ENCODE assay signal across 20 cellular contexts in genomic region chr9:132641216-132641615, GRCh38. TPM values are rescaled to one million over a fixed set of nuclear protein-coding genes. Genes with fewer than 3 reads are reported as not detected.
DNase-seq lines count a peak whose midpoint lies in the region; ATAC-seq and TF ChIP-seq lines count a peak whose summit lies in the region.
"Had no signal": no experiment of that assay in that cellular context is flagged by ENCODE, and none has a peak within 500 bp of the region (broad histone marks: within the 10 kb centered on the region; RNA-seq: fewer than 3 reads in every experiment).

No MANE protein-coding gene starts in this region.

- intact Hi-C loops in breast epithelium (cut with DNase I; ENCODE audit: low total_unique reads): loop anchor here (2.0 kb wide), 1 partner anchor 24 kb away; no protein-coding TSS in a partner anchor
- intact Hi-C loops in mammary epithelial cell (cut with micrococcal nuclease): no loop called here

- H3K4me2 ChIP-seq in mammary epithelial cell (ENCODE audit: insufficient read depth, low read depth, low read length): no peak overlapping the region
- no peak overlapping the region for H3K4me2 ChIP-seq in hepatocyte
- H3K4me2 ChIP-seq: A549, BLaER1 had no signal

- H3K79me2 ChIP-seq in mammary epithelial cell (ENCODE audit: insufficient read depth, low read length): peaks cover 6% of the 10 kb centered on the region
- no peaks in the 10 kb centered on the region for H3K79me2 ChIP-seq in hepatocyte

- no peak overlapping the region for H3K9ac ChIP-seq in mammary epithelial cell (ENCODE audit: insufficient read depth, low read length)
- H3K9ac ChIP-seq: BLaER1 had no signal

- peaks cover 30% of the 10 kb centered on the region for H3K36me3 Mint-ChIP-seq in central memory CD8-positive, alpha-beta T cell (ENCODE audit: insufficient read depth)
- no peaks in the 10 kb centered on the region for H3K36me3 Mint-ChIP-seq in glutamatergic neuron (ENCODE audit: unreplicated experiment)

- H3K4me3 ChIP-seq in breast epithelium (no peak overlapping the region), mammary epithelial cell (replicated peaks in 1 of 3; ENCODE audit: insufficient read depth in 1 of 3, low read depth in 2 of 3, low read length in 3 of 3) (no peak overlapping the region), hepatocyte (no peak overlapping the region), coronary artery (no peak overlapping the region)
- H3K4me3 ChIP-seq: A549, BLaER1 had no signal

- H4K20me1 ChIP-seq in mammary epithelial cell (ENCODE audit: insufficient read depth, low read length) (no peaks in the 10 kb centered on the region), hepatocyte (ENCODE audit: insufficient read depth, poor library complexity, severe bottlenecking) (no peaks in the 10 kb centered on the region)

- H3K27me3 ChIP-seq in breast epithelium (no peaks in the 10 kb centered on the region), mammary epithelial cell (ENCODE audit: insufficient read depth, low read length) (no peaks in the 10 kb centered on the region), hepatocyte (no peaks in the 10 kb centered on the region)
- H3K27me3 ChIP-seq: BLaER1 had no signal

- TF ChIP-seq POLR2A in breast epithelium (IDR thresholded peaks at IDR 0.05): no peak

- no peak overlapping the region for H3K4me3 Mint-ChIP-seq in central memory CD8-positive, alpha-beta T cell
- H3K4me3 Mint-ChIP-seq in glutamatergic neuron (ENCODE audit: unreplicated experiment): no peak overlapping the region
- H3K4me3 Mint-ChIP-seq: CD14-positive monocyte; CD4-positive, alpha-beta memory T cell; IgD-negative memory B cell had no signal

- 18% methylated on average over 4 of the region's 4 CpGs for WGBS in mammary epithelial cell (ENCODE audit: low coverage, missing lambda C conversion rate)
- 59% methylated on average over 4 of the region's 4 CpGs for WGBS in hepatocyte (ENCODE audit: low lambda C conversion rate, missing lambda C conversion rate)

- DNase-seq in breast epithelium (ENCODE audit: low spot score in 2 of 2) (no peak), mammary epithelial cell (no peak), hepatocyte (ENCODE audit: low spot score) (no peak), glutamatergic neuron (no peak), coronary artery (ENCODE audit: low spot score) (no peak)
- no peak for DNase-seq in central memory CD8-positive, alpha-beta T cell (ENCODE audit: low spot score in 2 of 2)
- DNase-seq in activated T-cell treated with anti-CD3 and anti-CD28 coated beads, Interleukin-2, amount 50 U/mL, for 48 hours: no peak
- DNase-seq: Calu3; CD4-positive, alpha-beta memory T cell; DMS79 treated with DMSO at 0.1 percent for 48 hours; GF-D8; GOT3; H7 had no signal

- TF ChIP-seq CTCF in breast epithelium (IDR thresholded peaks at IDR 0.05) (no peak), mammary epithelial cell (conservative IDR thresholded peaks at IDR 0.05 in 1 of 2, IDR thresholded peaks at IDR 0.05 in 1 of 2; ENCODE audit: extremely low read depth in 1 of 2, insufficient read depth in 1 of 2, low read depth in 1 of 2, low read length in 2 of 2) (no peak), hepatocyte (IDR thresholded peaks at IDR 0.05; ENCODE audit: poor library complexity) (no peak), glutamatergic neuron (IDR thresholded peaks at IDR 0.05; ENCODE audit: partially characterized antibody, unreplicated experiment) (no peak), coronary artery (IDR thresholded peaks at IDR 0.05) (no peak)

- peak overlapping the region; percentile 13 for H3K27ac Mint-ChIP-seq in central memory CD8-positive, alpha-beta T cell (ENCODE audit: low read depth)
- H3K27ac Mint-ChIP-seq in glutamatergic neuron (ENCODE audit: unreplicated experiment): no peak overlapping the region
- H3K27ac Mint-ChIP-seq: CD14-positive monocyte, IgD-negative memory B cell had no signal

- in situ Hi-C loops in mammary epithelial cell (cut with MboI; ENCODE audit: low sequenced_read_pairs in 2 of 2): no loop called here

- H3K9me3 Mint-ChIP-seq in central memory CD8-positive, alpha-beta T cell: no peaks in the 10 kb centered on the region
- H3K9me3 Mint-ChIP-seq in glutamatergic neuron (ENCODE audit: unreplicated experiment): no peaks in the 10 kb centered on the region
- H3K9me3 Mint-ChIP-seq: CD14-positive monocyte; CD4-positive, alpha-beta memory T cell; IgD-negative memory B cell had no signal

- no peaks in the 10 kb centered on the region for H3K9me3 ChIP-seq in breast epithelium
- no peaks in the 10 kb centered on the region for H3K9me3 ChIP-seq in mammary epithelial cell (replicated peaks; ENCODE audit: insufficient read depth, low read length)
- no peaks in the 10 kb centered on the region for H3K9me3 ChIP-seq in hepatocyte (ENCODE audit: low read depth)
- H3K9me3 ChIP-seq: A549, BLaER1 had no signal

- H3K36me3 ChIP-seq in breast epithelium (peaks cover 8% of the 10 kb centered on the region), mammary epithelial cell (ENCODE audit: insufficient read depth, low read length) (peaks cover 37% of the 10 kb centered on the region), hepatocyte (replicated peaks; ENCODE audit: insufficient read depth, low read depth) (no peaks in the 10 kb centered on the region)

- H3K4me1 Mint-ChIP-seq in central memory CD8-positive, alpha-beta T cell: no peaks in the 10 kb centered on the region
- H3K4me1 Mint-ChIP-seq in glutamatergic neuron (ENCODE audit: low read depth, unreplicated experiment): no peaks in the 10 kb centered on the region
- H3K4me1 Mint-ChIP-seq: CD14-positive monocyte; CD4-positive, alpha-beta memory T cell; IgD-negative memory B cell had no signal

- H3K9me2 ChIP-seq in hepatocyte (replicated peaks; ENCODE audit: insufficient read depth): no peaks in the 10 kb centered on the region

- H3K4me1 ChIP-seq in breast epithelium (peaks cover 0 to 4% of the 10 kb centered on the region in 2 donors), mammary epithelial cell (ENCODE audit: insufficient read depth, low read length) (peaks cover 46% of the 10 kb centered on the region), hepatocyte (ENCODE audit: insufficient read depth) (no peaks in the 10 kb centered on the region)
- H3K4me1 ChIP-seq: A549, BLaER1 had no signal

- no peak for ATAC-seq in central memory CD8-positive, alpha-beta T cell (replicated peaks; ENCODE audit: extremely low read depth, poor library complexity, severe bottlenecking)
- ATAC-seq: A549, HepG2 had no signal

- dilution Hi-C loops in mammary epithelial cell (cut with HindIII; ENCODE audit: low sequenced_read_pairs): no loop called here

- BruUV-seq in mammary epithelial cell (replicated peaks; lab: Mats Ljungman, UMichigan): no TSS peak

- peak overlapping the region; percentile 4 to 73 for H3K27ac ChIP-seq in breast epithelium
- H3K27ac ChIP-seq in mammary epithelial cell (ENCODE audit: insufficient read depth, low read depth, low read length): no peak overlapping the region
- peak overlapping the region; percentile 48 for H3K27ac ChIP-seq in hepatocyte
- no peak overlapping the region for H3K27ac ChIP-seq in coronary artery
- H3K27ac ChIP-seq: 22Rv1, A549, BLaER1 had no signal

- H2AFZ ChIP-seq in mammary epithelial cell (ENCODE audit: low read depth, low read length) (no peak overlapping the region), hepatocyte (no peak overlapping the region)

- CTCF ChIA-PET in mammary epithelial cell (lab: Charles Lee; ENCODE audit: low non-redundant PET): no interaction called here

- no peaks in the 10 kb centered on the region for H3K27me3 Mint-ChIP-seq in central memory CD8-positive, alpha-beta T cell
- no peaks in the 10 kb centered on the region for H3K27me3 Mint-ChIP-seq in glutamatergic neuron (ENCODE audit: unreplicated experiment)
- H3K27me3 Mint-ChIP-seq: CD4-positive, alpha-beta memory T cell; IgD-negative memory B cell had no signal

RNA-seq across cellular contexts. Expression of gene DDX31, which starts 28.6 kb away (rescaled TPM):
- total RNA-seq in breast epithelium (10 to 100 TPM; 10.2 to 23.6 (median 19.0) TPM), mammary epithelial cell (10 to 100 TPM; 22.7 to 27.0 TPM), hepatocyte (10.5 and 13.1 TPM in 2 replicates), glutamatergic neuron (ENCODE audit: unreplicated experiment) (8.7 TPM)
- polyA plus RNA-seq in mammary epithelial cell (17.3 TPM), hepatocyte (7.3 and 10.5 TPM in 2 replicates)
- 27.1 TPM for polyA minus RNA-seq in mammary epithelial cell

RNA-seq across cellular contexts. Expression of gene GTF3C4, which starts 29.0 kb away (rescaled TPM):
- total RNA-seq in breast epithelium (10 to 100 TPM in 2 of 3 donors, 1 to 10 TPM in 1; 9.3 to 19.6 (median 13.4) TPM), mammary epithelial cell (10 to 100 TPM; 19.5 to 20.8 TPM), hepatocyte (16.6 and 19.2 TPM in 2 replicates), glutamatergic neuron (ENCODE audit: unreplicated experiment) (19.6 TPM)
- polyA plus RNA-seq in mammary epithelial cell (5.2 TPM), hepatocyte (5.7 and 6.1 TPM in 2 replicates)
- 23.3 TPM for polyA minus RNA-seq in mammary epithelial cell

RNA-seq across cellular contexts. Expression of gene BARHL1, which starts 58.8 kb away (rescaled TPM):
- total RNA-seq in breast epithelium: not detected
- total RNA-seq in mammary epithelial cell: not detected
- polyA plus RNA-seq in mammary epithelial cell: not detected
- polyA minus RNA-seq in mammary epithelial cell: not detected
- not detected in 2 replicates for total RNA-seq in hepatocyte
- not detected in 2 replicates for polyA plus RNA-seq in hepatocyte
- not detected for total RNA-seq in glutamatergic neuron (ENCODE audit: unreplicated experiment)
- total RNA-seq: Calu3; CD4-positive, alpha-beta memory T cell; H7; HepG2 had no signal
- polyA plus RNA-seq: A549; AG04450; CD14-positive monocyte; CD4-positive, alpha-beta memory T cell; HepG2; IgD-negative memory B cell had no signal

Comparison
In these comparisons a context has a peak if more than half of its experiments do, and no peak if none do; other contexts are left out.
1. H3K27ac ChIP-seq: peak in breast epithelium (2 of 2) and hepatocyte (single experiment); none in mammary epithelial cell (single experiment) and coronary artery (0 of 2).